16 cellular contexts compared by ENCODE assay signal in the genomic region with DNA sequence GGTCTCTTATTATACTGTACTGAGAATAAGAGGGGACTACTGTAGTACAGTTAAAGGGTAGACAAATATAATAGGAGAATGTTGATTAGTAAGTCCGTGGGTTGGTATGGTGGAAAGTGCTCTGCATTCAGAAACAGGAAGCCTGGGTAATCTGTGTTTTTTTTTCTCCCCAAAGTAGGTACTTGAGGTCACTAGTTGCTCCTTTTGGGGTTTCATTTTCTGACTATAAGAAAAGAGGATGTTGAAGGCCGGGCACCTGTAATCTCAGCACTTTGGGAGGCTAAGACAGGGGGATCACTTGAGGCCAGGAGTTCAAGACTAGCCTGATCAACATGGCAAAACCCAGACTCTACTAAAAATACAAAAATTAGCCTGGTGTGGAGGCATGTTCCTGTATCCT. TPM values are rescaled to one million over a fixed set of nuclear protein-coding genes. Genes with fewer than 3 reads are reported as not detected.
DNase-seq lines count a peak whose midpoint lies in the region; ATAC-seq, FAIRE-seq and TF ChIP-seq lines count a peak whose summit lies in the region.
"Had no signal": no experiment of that assay in that cellular context is flagged by ENCODE, and none has a peak within 500 bp of the region (broad histone marks: within the 10 kb centered on the region; RNA-seq: fewer than 3 reads in every experiment).

No MANE protein-coding gene starts in this region.

- H3K9me3 Mint-ChIP-seq in effector memory CD8-positive, alpha-beta T cell, result no peaks in the 10 kb centered on the region

- no peak overlapping the region for H3K4me2 ChIP-seq in A549

- H3K27me3 Mint-ChIP-seq in effector memory CD8-positive, alpha-beta T cell, result peaks cover 0 to 5% of the 10 kb centered on the region in 2 donors
- no peaks in the 10 kb centered on the region for H3K27me3 Mint-ChIP-seq in T-helper 17 cell

- no peak overlapping the region for H3K27ac Mint-ChIP-seq in effector memory CD8-positive, alpha-beta T cell
- H3K27ac Mint-ChIP-seq in T-helper 17 cell, result no peak overlapping the region

- POLR2A ChIA-PET in A549 (lab: Yijun Ruan, JAX), result no interaction called here

- no peaks in the 10 kb centered on the region for H3K9me3 ChIP-seq in A549
- no peaks in the 10 kb centered on the region for H3K9me3 ChIP-seq in T-helper 17 cell (ENCODE audit: control insufficient read depth, low read length, poor library complexity, severe bottlenecking)
- H3K9me3 ChIP-seq: SJSA1, tibial artery had no signal

- no peak for FAIRE-seq in A549 (lab: Jason Lieb, UNC)

- DNase-seq in A549 (ENCODE audit: low read depth in 1 of 2, low spot score in 1 of 2) (no peak), NCI-H2227 treated with DMSO at 0.1 percent for 48 hours (lab: John Stamatoyannopoulos, UW) (no peak), T-helper 17 cell (no peak), NCI-H82 treated with DMSO at 0.1 percent for 48 hours (lab: John Stamatoyannopoulos, UW; ENCODE audit: unreplicated experiment) (no peak)
- no peak for DNase-seq in effector memory CD8-positive, alpha-beta T cell
- DNase-seq: activated CD4-positive, alpha-beta T cell treated with anti-CD3 and anti-CD28 coated beads for 48 hours; dorsolateral prefrontal cortex; KG1; NCI-H2171; tibial artery had no signal

- TF ChIP-seq RAD21 in A549 (conservative IDR thresholded peaks at IDR 0.05 in 1 of 2, IDR thresholded peaks at IDR 0.05 in 1 of 2), result no peak

- 62% methylated on average over 2 of the region's 2 CpGs for WGBS in A549 (ENCODE audit: missing lambda C conversion rate)

- no peak for TF ChIP-seq EP300 in A549 (IDR thresholded peaks at IDR 0.05)

- H3K27ac ChIP-seq in A549, result peak overlapping the region; percentile 1 to 51; a peak in 5 of 6 replicates
- H3K27ac ChIP-seq: dorsolateral prefrontal cortex, parathyroid adenoma, SJSA1, tibial artery had no signal

- TF ChIP-seq CTCF in A549 (IDR thresholded peaks at IDR 0.05), result no peak

- no peak overlapping the region for H3K4me3 Mint-ChIP-seq in effector memory CD8-positive, alpha-beta T cell
- no peak overlapping the region for H3K4me3 Mint-ChIP-seq in T-helper 17 cell

- H3K4me1 Mint-ChIP-seq in effector memory CD8-positive, alpha-beta T cell (ENCODE audit: low read depth in 2 of 2), result no peaks in the 10 kb centered on the region
- H3K4me1 Mint-ChIP-seq in T-helper 17 cell, result no peaks in the 10 kb centered on the region

- no peaks in the 10 kb centered on the region for H3K36me3 Mint-ChIP-seq in effector memory CD8-positive, alpha-beta T cell (ENCODE audit: insufficient read depth)
- peaks cover 2% of the 10 kb centered on the region for H3K36me3 Mint-ChIP-seq in T-helper 17 cell (ENCODE audit: low read depth)

- CTCF ChIA-PET in A549 (lab: Yijun Ruan, JAX), result interaction anchor here (1.2 to 1.9 kb wide), 8 partner anchors 18 to 470 kb away, joined by 3 to 5 read pairs (median 3); no protein-coding TSS in a partner anchor

- peaks cover 22% of the 10 kb centered on the region for H3K4me1 ChIP-seq in A549
- H3K4me1 ChIP-seq: tibial artery had no signal

- no peak for TF ChIP-seq POLR2A in A549 (IDR thresholded peaks at IDR 0.05; ENCODE audit: low read length)

- no peak overlapping the region for H3K4me3 ChIP-seq in A549
- H3K4me3 ChIP-seq: dorsolateral prefrontal cortex, lung, SJSA1, tibial artery had no signal

- ATAC-seq in A549, result no peak
- peak; percentile 54 for ATAC-seq in GM19025 (IDR thresholded peaks at IDR 0.05; ENCODE audit: low read depth, unreplicated experiment)
- peak; percentile 60 for ATAC-seq in HG02588 (IDR thresholded peaks at IDR 0.05; ENCODE audit: unreplicated experiment)
- peak; percentile 39 for ATAC-seq in HG03520 (IDR thresholded peaks at IDR 0.05; ENCODE audit: unreplicated experiment)
- ATAC-seq in effector memory CD8-positive, alpha-beta T cell (replicated peaks), result no peak
- ATAC-seq in T-helper 17 cell, result no peak

TF ChIP-seq in A549, 52 proteins besides CTCF, POLR2A, EP300 and RAD21:
- TF ChIP-seq, protein P1, sequence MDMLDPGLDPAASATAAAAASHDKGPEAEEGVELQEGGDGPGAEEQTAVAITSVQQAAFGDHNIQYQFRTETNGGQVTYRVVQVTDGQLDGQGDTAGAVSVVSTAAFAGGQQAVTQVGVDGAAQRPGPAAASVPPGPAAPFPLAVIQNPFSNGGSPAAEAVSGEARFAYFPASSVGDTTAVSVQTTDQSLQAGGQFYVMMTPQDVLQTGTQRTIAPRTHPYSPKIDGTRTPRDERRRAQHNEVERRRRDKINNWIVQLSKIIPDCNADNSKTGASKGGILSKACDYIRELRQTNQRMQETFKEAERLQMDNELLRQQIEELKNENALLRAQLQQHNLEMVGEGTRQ (IDR thresholded peaks at IDR 0.05), result no peak
- no peak for TF ChIP-seq JUNB (IDR thresholded peaks at IDR 0.05)
- TF ChIP-seq HEYL (CRISPR knock-in tag; IDR thresholded peaks at IDR 0.05), result no peak
- no peak for TF ChIP-seq TP53 (CRISPR knock-in tag; IDR thresholded peaks at IDR 0.05)
- TF ChIP-seq, protein P2, sequence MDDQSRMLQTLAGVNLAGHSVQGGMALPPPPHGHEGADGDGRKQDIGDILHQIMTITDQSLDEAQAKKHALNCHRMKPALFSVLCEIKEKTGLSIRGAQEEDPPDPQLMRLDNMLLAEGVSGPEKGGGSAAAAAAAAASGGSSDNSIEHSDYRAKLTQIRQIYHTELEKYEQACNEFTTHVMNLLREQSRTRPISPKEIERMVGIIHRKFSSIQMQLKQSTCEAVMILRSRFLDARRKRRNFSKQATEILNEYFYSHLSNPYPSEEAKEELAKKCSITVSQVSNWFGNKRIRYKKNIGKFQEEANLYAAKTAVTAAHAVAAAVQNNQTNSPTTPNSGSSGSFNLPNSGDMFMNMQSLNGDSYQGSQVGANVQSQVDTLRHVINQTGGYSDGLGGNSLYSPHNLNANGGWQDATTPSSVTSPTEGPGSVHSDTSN (IDR thresholded peaks at IDR 0.05), result no peak
- TF ChIP-seq BHLHE40 (IDR thresholded peaks at IDR 0.05; ENCODE audit: low read depth, low read length), result no peak
- TF ChIP-seq CHD4 (IDR thresholded peaks at IDR 0.05; ENCODE audit: borderline replicate concordance), result no peak
- TF ChIP-seq, protein P3, sequence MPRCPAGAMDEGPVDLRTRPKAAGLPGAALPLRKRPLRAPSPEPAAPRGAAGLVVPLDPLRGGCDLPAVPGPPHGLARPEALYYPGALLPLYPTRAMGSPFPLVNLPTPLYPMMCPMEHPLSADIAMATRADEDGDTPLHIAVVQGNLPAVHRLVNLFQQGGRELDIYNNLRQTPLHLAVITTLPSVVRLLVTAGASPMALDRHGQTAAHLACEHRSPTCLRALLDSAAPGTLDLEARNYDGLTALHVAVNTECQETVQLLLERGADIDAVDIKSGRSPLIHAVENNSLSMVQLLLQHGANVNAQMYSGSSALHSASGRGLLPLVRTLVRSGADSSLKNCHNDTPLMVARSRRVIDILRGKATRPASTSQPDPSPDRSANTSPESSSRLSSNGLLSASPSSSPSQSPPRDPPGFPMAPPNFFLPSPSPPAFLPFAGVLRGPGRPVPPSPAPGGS (IDR thresholded peaks at IDR 0.05), result no peak
- TF ChIP-seq NPAS2 (CRISPR knock-in tag; IDR thresholded peaks at IDR 0.05; ENCODE audit: borderline replicate concordance), result no peak
- TF ChIP-seq RFX5 (IDR thresholded peaks at IDR 0.05), result no peak
- no peak for TF ChIP-seq KDM5A (IDR thresholded peaks at IDR 0.05)
- TF ChIP-seq HOXA7 (CRISPR knock-in tag; IDR thresholded peaks at IDR 0.05), result no peak
- TF ChIP-seq ESRRA (IDR thresholded peaks at IDR 0.05; ENCODE audit: borderline replicate concordance, low read length), result no peak
- no peak for TF ChIP-seq NR3C1 (IDR thresholded peaks at IDR 0.05)

RNA-seq across cellular contexts. Expression of a gene that starts 42.0 kb away (rescaled TPM):
- polyA plus RNA-seq in A549 (2011; rRNA removed) (50.9 and 54.7 TPM in 2 replicates), A549 (2017; fragmentation: RNase III; extraction: RNeasy Plus Mini Kit Qiagen cat#74134 plus additional on column Dnase treatment) (16.9 to 25.9 TPM (median 22.5 TPM) in 3 replicates)
- polyA plus RNA-seq in A549 (2012; cell fraction: cytosol; rRNA removed), result 15.3 and 22.2 TPM in 2 replicates
- 8.6 and 12.5 TPM in 2 replicates for polyA plus RNA-seq in A549 (2012; cell fraction: nucleus; rRNA removed)
- 24.2 and 38.4 TPM in 2 replicates for polyA minus RNA-seq in A549 (2011; rRNA and poly(A)+ RNA removed)
- total RNA-seq in T-helper 17 cell, result 100 to 1,000 TPM in 1 of 2 donors, 10 to 100 TPM in 1; 21.4 to 114 TPM

RNA-seq across cellular contexts. Expression of a gene that starts 47.7 kb away (rescaled TPM):
- polyA plus RNA-seq in A549 (2011; rRNA removed), result not detected in 2 replicates
- not detected in 2 replicates for polyA plus RNA-seq in A549 (2012; cell fraction: cytosol; rRNA removed)
- polyA plus RNA-seq in A549 (2012; cell fraction: nucleus; rRNA removed), result not detected in 2 replicates
- polyA plus RNA-seq in A549 (2017; fragmentation: RNase III; extraction: RNeasy Plus Mini Kit Qiagen cat#74134 plus additional on column Dnase treatment), result not detected in 3 replicates
- not detected in 2 replicates for polyA minus RNA-seq in A549 (2011; rRNA and poly(A)+ RNA removed)
- total RNA-seq in T-helper 17 cell, result under 1 TPM in 1 of 2 donors, not detected in 1; 0.10 TPM
- total RNA-seq: lung, SJSA1 had no signal
- polyA plus RNA-seq: lung had no signal

Comparison
In these comparisons a context has a peak if more than half of its experiments do, and no peak if none do; other contexts are left out.
1. ATAC-seq: peak in GM19025 (single experiment), HG02588 (single experiment) and HG03520 (single experiment); none in A549 (0 of 2), effector memory CD8-positive, alpha-beta T cell (single experiment) and T-helper 17 cell (single experiment).